Comparison of ENCODE assay signal across 1 cellular context in the genomic region with DNA sequence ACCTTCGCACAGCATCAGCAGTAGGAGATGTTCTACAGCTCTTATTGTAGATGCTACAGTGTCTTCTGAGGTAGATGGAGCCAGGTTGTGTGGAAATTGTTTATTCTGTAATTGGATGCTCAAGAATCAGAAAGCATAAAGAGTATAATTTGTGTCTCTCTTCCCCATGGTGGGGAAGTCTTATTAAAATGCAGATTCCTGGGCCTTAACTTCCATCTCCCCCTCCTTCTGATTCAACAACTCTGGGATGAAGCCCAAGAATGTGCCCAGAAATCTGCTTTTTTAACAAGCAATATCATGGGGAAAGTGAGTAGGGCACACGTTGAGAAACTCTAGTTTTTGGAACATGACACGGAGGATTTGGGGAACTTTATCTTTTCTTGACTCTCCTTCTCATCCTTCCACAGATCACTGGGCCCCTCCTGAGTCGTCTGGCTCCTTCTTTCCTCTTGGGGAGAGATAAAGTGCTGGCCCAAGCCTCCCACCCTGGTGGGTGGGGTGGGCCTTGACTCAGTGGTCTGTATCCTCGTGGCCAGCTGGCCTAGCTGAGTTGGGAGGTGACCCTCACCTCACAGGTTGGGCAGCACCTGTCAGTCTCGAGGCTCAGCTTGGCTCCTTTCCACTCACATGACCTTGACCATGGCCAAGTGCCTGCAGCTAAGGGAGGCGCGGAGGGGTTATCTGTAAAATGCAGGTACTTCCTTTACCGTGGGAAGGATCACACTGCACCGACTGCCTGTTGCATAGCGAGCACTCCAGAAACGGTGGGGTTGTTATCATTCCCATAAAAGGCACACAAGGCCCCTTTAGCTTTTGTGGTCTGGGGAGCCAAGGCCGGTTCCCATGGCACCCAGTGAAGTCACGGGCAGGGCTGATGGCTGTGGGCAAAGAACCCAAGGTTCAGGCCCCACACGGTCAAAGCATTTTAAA.
TF ChIP-seq lines count a peak whose summit lies in the region.

No MANE protein-coding gene starts in this region.

TF ChIP-seq in K562, 482 proteins besides CTCF, POLR2A, EP300 and RAD21 (continued from another document and continues in another):
- peak in 1 of 2 experiments; percentile 63; a peak in 2 of 4 replicates for TF ChIP-seq ZMIZ1 (IDR thresholded peaks at IDR 0.05; ENCODE audit: low read depth in 2 of 2, low read length in 2 of 2)
- TF ChIP-seq ELF2 (CRISPR knock-in tag; IDR thresholded peaks at IDR 0.05) = no peak
- peak; percentile 69; the same call in 1 of the 2 replicates for TF ChIP-seq ZBTB5 (IDR thresholded peaks at IDR 0.05)
- TF ChIP-seq USF1 (CRISPR knock-in tag; IDR thresholded peaks at IDR 0.05) = peak; percentile 76
- TF ChIP-seq, protein P1, sequence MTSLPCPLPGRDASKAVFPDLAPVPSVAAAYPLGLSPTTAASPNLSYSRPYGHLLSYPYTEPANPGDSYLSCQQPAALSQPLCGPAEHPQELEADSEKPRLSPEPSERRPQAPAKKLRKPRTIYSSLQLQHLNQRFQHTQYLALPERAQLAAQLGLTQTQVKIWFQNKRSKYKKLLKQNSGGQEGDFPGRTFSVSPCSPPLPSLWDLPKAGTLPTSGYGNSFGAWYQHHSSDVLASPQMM (CRISPR knock-in tag; IDR thresholded peaks at IDR 0.05) = no peak
- peak; percentile 57; the same call in 1 of the 2 replicates for TF ChIP-seq ZKSCAN1 (IDR thresholded peaks at IDR 0.05; ENCODE audit: low read depth, low read length)
- TF ChIP-seq TFE3 (CRISPR knock-in tag; IDR thresholded peaks at IDR 0.05) = peak; percentile 41; the same call in 1 of the 2 replicates
- TF ChIP-seq MAZ (CRISPR knock-in tag; conservative IDR thresholded peaks at IDR 0.05 in 1 of 2, IDR thresholded peaks at IDR 0.05 in 1 of 2) = peak in 1 of 2 experiments; percentile 68; a peak in 2 of 4 replicates
- no peak for TF ChIP-seq RB1 (IDR thresholded peaks at IDR 0.05; ENCODE audit: low read depth)
- TF ChIP-seq GABPB1 (CRISPR knock-in tag; IDR thresholded peaks at IDR 0.05) = peak; percentile 56; the same call in 1 of the 2 replicates
- TF ChIP-seq RFX5 (IDR thresholded peaks at IDR 0.05; ENCODE audit: low read depth, low read length) = peak; percentile 78; the same call in 1 of the 2 replicates
- TF ChIP-seq EP400 (IDR thresholded peaks at IDR 0.05) = peak; percentile 62
- TF ChIP-seq, protein P2, sequence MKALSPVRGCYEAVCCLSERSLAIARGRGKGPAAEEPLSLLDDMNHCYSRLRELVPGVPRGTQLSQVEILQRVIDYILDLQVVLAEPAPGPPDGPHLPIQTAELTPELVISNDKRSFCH (CRISPR knock-in tag; IDR thresholded peaks at IDR 0.05) = no peak
- TF ChIP-seq, protein P2 (tag; IDR thresholded peaks at IDR 0.05) = 0 out of 2 replicates have a peak, but pooled peaks have one; percentile 77
- TF ChIP-seq TCFL5 (CRISPR knock-in tag; conservative IDR thresholded peaks at IDR 0.05) = no peak
- TF ChIP-seq JUND (IDR thresholded peaks at IDR 0.05; ENCODE audit: borderline replicate concordance, low read depth, low read length) = 0 out of 2 replicates have a peak, but pooled peaks have one; percentile 21
- peak; percentile 74; the same call in 2 of the 3 replicates for TF ChIP-seq JUND (tag; IDR thresholded peaks at IDR 0.05; ENCODE audit: borderline replicate concordance, low read depth, low read length)
- TF ChIP-seq HNRNPLL (IDR thresholded peaks at IDR 0.05; ENCODE audit: low read depth, low read length, poor library complexity, severe bottlenecking) = peak; percentile 15
- TF ChIP-seq, protein P3, sequence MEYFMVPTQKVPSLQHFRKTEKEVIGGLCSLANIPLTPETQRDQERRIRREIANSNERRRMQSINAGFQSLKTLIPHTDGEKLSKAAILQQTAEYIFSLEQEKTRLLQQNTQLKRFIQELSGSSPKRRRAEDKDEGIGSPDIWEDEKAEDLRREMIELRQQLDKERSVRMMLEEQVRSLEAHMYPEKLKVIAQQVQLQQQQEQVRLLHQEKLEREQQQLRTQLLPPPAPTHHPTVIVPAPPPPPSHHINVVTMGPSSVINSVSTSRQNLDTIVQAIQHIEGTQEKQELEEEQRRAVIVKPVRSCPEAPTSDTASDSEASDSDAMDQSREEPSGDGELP (CRISPR knock-in tag; IDR thresholded peaks at IDR 0.05; ENCODE audit: borderline replicate concordance) = peak; percentile 90
- peak; percentile 88 for TF ChIP-seq L3MBTL2 (IDR thresholded peaks at IDR 0.05)
- TF ChIP-seq ZBTB2 (IDR thresholded peaks at IDR 0.05) = peak; percentile 87
- TF ChIP-seq, protein P4, sequence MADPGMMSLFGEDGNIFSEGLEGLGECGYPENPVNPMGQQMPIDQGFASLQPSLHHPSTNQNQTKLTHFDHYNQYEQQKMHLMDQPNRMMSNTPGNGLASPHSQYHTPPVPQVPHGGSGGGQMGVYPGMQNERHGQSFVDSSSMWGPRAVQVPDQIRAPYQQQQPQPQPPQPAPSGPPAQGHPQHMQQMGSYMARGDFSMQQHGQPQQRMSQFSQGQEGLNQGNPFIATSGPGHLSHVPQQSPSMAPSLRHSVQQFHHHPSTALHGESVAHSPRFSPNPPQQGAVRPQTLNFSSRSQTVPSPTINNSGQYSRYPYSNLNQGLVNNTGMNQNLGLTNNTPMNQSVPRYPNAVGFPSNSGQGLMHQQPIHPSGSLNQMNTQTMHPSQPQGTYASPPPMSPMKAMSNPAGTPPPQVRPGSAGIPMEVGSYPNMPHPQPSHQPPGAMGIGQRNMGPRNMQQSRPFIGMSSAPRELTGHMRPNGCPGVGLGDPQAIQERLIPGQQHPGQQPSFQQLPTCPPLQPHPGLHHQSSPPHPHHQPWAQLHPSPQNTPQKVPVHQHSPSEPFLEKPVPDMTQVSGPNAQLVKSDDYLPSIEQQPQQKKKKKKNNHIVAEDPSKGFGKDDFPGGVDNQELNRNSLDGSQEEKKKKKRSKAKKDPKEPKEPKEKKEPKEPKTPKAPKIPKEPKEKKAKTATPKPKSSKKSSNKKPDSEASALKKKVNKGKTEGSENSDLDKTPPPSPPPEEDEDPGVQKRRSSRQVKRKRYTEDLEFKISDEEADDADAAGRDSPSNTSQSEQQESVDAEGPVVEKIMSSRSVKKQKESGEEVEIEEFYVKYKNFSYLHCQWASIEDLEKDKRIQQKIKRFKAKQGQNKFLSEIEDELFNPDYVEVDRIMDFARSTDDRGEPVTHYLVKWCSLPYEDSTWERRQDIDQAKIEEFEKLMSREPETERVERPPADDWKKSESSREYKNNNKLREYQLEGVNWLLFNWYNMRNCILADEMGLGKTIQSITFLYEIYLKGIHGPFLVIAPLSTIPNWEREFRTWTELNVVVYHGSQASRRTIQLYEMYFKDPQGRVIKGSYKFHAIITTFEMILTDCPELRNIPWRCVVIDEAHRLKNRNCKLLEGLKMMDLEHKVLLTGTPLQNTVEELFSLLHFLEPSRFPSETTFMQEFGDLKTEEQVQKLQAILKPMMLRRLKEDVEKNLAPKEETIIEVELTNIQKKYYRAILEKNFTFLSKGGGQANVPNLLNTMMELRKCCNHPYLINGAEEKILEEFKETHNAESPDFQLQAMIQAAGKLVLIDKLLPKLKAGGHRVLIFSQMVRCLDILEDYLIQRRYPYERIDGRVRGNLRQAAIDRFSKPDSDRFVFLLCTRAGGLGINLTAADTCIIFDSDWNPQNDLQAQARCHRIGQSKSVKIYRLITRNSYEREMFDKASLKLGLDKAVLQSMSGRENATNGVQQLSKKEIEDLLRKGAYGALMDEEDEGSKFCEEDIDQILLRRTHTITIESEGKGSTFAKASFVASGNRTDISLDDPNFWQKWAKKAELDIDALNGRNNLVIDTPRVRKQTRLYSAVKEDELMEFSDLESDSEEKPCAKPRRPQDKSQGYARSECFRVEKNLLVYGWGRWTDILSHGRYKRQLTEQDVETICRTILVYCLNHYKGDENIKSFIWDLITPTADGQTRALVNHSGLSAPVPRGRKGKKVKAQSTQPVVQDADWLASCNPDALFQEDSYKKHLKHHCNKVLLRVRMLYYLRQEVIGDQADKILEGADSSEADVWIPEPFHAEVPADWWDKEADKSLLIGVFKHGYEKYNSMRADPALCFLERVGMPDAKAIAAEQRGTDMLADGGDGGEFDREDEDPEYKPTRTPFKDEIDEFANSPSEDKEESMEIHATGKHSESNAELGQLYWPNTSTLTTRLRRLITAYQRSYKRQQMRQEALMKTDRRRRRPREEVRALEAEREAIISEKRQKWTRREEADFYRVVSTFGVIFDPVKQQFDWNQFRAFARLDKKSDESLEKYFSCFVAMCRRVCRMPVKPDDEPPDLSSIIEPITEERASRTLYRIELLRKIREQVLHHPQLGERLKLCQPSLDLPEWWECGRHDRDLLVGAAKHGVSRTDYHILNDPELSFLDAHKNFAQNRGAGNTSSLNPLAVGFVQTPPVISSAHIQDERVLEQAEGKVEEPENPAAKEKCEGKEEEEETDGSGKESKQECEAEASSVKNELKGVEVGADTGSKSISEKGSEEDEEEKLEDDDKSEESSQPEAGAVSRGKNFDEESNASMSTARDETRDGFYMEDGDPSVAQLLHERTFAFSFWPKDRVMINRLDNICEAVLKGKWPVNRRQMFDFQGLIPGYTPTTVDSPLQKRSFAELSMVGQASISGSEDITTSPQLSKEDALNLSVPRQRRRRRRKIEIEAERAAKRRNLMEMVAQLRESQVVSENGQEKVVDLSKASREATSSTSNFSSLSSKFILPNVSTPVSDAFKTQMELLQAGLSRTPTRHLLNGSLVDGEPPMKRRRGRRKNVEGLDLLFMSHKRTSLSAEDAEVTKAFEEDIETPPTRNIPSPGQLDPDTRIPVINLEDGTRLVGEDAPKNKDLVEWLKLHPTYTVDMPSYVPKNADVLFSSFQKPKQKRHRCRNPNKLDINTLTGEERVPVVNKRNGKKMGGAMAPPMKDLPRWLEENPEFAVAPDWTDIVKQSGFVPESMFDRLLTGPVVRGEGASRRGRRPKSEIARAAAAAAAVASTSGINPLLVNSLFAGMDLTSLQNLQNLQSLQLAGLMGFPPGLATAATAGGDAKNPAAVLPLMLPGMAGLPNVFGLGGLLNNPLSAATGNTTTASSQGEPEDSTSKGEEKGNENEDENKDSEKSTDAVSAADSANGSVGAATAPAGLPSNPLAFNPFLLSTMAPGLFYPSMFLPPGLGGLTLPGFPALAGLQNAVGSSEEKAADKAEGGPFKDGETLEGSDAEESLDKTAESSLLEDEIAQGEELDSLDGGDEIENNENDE (IDR thresholded peaks at IDR 0.05; ENCODE audit: low read depth, low read length) = no peak
- TF ChIP-seq ZKSCAN8 (CRISPR knock-in tag; IDR thresholded peaks at IDR 0.05) = 0 out of 2 replicates have a peak, but pooled peaks have one; percentile 53
